In the genomic region with DNA sequence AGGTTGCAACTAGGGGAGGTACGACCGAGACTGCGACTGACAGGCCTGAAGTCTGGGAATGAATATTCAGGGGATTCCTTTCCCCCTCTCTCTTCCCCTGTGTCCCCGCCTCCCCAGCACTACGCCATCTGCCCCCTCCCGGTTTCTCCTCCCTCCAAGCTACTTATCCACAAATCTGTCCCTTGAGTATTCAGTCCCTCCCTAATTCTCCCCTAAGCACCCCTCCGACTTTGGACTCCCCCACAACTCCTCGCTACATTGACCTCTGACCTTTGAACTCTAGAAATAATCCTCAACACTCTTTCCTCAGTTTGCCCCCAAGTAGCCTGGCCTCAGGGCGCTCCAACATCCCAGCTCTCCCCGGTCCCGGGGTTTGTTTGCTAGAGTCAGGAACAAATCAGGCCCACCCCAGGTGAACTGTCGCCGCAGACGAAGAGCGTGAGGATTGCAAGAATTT, we compare ENCODE assay signal across 8 cellular contexts. TPM values are rescaled to one million over a fixed set of nuclear protein-coding genes. Genes with fewer than 3 reads are reported as not detected.
A peak's percentile ranks its signal among the peaks of the same experiment; 100 is the strongest.
DNase-seq lines count a peak whose midpoint lies in the region; ATAC-seq and TF ChIP-seq lines count a peak whose summit lies in the region.

No MANE protein-coding gene starts in this region.

- ATAC-seq in activated T-cell treated with anti-CD3 and anti-CD28 coated beads, Interleukin-2, amount 50 U/mL, for 4 hours, result peak; percentile 3 to 5

- H3K36me3 Mint-ChIP-seq in activated T-cell treated with anti-CD3 and anti-CD28 coated beads, Interleukin-2, amount 50 U/mL, for 4 hours (ENCODE audit: insufficient read depth), result peaks cover 35% of the 10 kb centered on the region

- H3K27me3 Mint-ChIP-seq in activated T-cell treated with anti-CD3 and anti-CD28 coated beads, Interleukin-2, amount 50 U/mL, for 4 hours (ENCODE audit: low read depth), result no peaks in the 10 kb centered on the region

- no peak for TF ChIP-seq CTCF in sigmoid colon (IDR thresholded peaks at IDR 0.05)

- intact Hi-C loops in sigmoid colon (cut with DNase I), result loop anchor here (2.0 kb wide), 1 partner anchor 19 kb away; the partner anchor contains the start of gene SEMA6C

- no peaks in the 10 kb centered on the region for H3K9me3 ChIP-seq in iPS-15b (ENCODE audit: control insufficient read depth, insufficient read depth, low read length)
- H3K9me3 ChIP-seq in sigmoid colon, result no peaks in the 10 kb centered on the region

- H3K36me3 ChIP-seq in iPS-15b (ENCODE audit: control insufficient read depth, insufficient read depth, low read length) (peaks cover 9% of the 10 kb centered on the region), sigmoid colon (peaks cover 0 to 57% (median 21%) of the 10 kb centered on the region in 4 donors)

- WGBS in sigmoid colon, 2 donors, result 6 to 18% methylated on average over 15 of the region's 15 CpGs

- H3K4me3 Mint-ChIP-seq in activated T-cell treated with anti-CD3 and anti-CD28 coated beads, Interleukin-2, amount 50 U/mL, for 4 hours, result peak overlapping the region; percentile 97

- H3K9me3 Mint-ChIP-seq in activated T-cell treated with anti-CD3 and anti-CD28 coated beads, Interleukin-2, amount 50 U/mL, for 4 hours, result no peaks in the 10 kb centered on the region

- H3K4me3 ChIP-seq in iPS-15b (ENCODE audit: low read depth, low read length) (peak overlapping the region; percentile 77), sigmoid colon (peak overlapping the region; percentile 56 to 84 (median 78))

- peak overlapping the region; percentile 76 for H3K9ac ChIP-seq in iPS-15b (ENCODE audit: low read depth, low read length)

- no peak for DNase-seq in activated T-cell treated with anti-CD3 and anti-CD28 coated beads, Interleukin-2, amount 50 U/mL, for 4 hours
- DNase-seq in activated T-cell treated with anti-CD3 and anti-CD28 coated beads, Interleukin-2, amount 50 U/mL, for 48 hours, result no peak
- DNase-seq in NCI-H2107 (lab: John Stamatoyannopoulos, UW) (peak; percentile 38), astrocyte of the hippocampus (ENCODE audit: low read depth, low spot score) (peak; percentile 75), sigmoid colon (peak; percentile 86), 8988T (no peak), HPDE6-E6E7 (ENCODE audit: extremely low spot score) (no peak)

- H3K4me1 ChIP-seq in iPS-15b (ENCODE audit: control insufficient read depth, insufficient read depth, low read length) (peaks cover 2% of the 10 kb centered on the region), sigmoid colon (peaks cover 0 to 35% (median 26%) of the 10 kb centered on the region in 4 donors)

- TF ChIP-seq EP300 in sigmoid colon (IDR thresholded peaks at IDR 0.05), result no peak

- peak overlapping the region; percentile 84 to 93 (median 92) for H3K27ac ChIP-seq in sigmoid colon

- H3K4me1 Mint-ChIP-seq in activated T-cell treated with anti-CD3 and anti-CD28 coated beads, Interleukin-2, amount 50 U/mL, for 4 hours (ENCODE audit: low read depth), result peaks cover 46% of the 10 kb centered on the region

- no peaks in the 10 kb centered on the region for H3K27me3 ChIP-seq in iPS-15b (ENCODE audit: control insufficient read depth, insufficient read depth, low read length)
- H3K27me3 ChIP-seq in sigmoid colon, result no peaks in the 10 kb centered on the region

- no peak for TF ChIP-seq POLR2A in sigmoid colon (IDR thresholded peaks at IDR 0.05)

RNA-seq across cellular contexts. Expression of gene LYSMD1, which starts 0.4 kb away (rescaled TPM):
- 1 to 10 TPM; 3.0 to 4.4 (median 3.5) TPM for total RNA-seq in activated T-cell treated with anti-CD3 and anti-CD28 coated beads, Interleukin-2, amount 50 U/mL, for 4 hours
- total RNA-seq in sigmoid colon, result 10 to 100 TPM; 15.5 to 22.7 (median 19.0) TPM
- 1 to 10 TPM; 4.2 to 7.9 (median 7.8) TPM for polyA plus RNA-seq in sigmoid colon

RNA-seq across cellular contexts. Expression of gene SCNM1, which starts 0.6 kb away (rescaled TPM):
- 10 to 100 TPM; 92.8 to 95.0 (median 93.3) TPM for total RNA-seq in activated T-cell treated with anti-CD3 and anti-CD28 coated beads, Interleukin-2, amount 50 U/mL, for 4 hours
- 10 to 100 TPM; 17.5 to 24.2 (median 19.8) TPM for total RNA-seq in sigmoid colon
- polyA plus RNA-seq in sigmoid colon, result 10 to 100 TPM; 35.4 to 42.4 (median 35.6) TPM

RNA-seq across cellular contexts. Expression of gene TNFAIP8L2, which starts 8.9 kb away (rescaled TPM):
- total RNA-seq in activated T-cell treated with anti-CD3 and anti-CD28 coated beads, Interleukin-2, amount 50 U/mL, for 4 hours, result 10 to 100 TPM; 15.8 to 18.3 (median 18.2) TPM
- 1 to 10 TPM; 1.9 to 9.5 (median 7.5) TPM for total RNA-seq in sigmoid colon
- 10 to 100 TPM; 11.4 to 12.7 (median 12.6) TPM for polyA plus RNA-seq in sigmoid colon

RNA-seq across cellular contexts. Expression of gene TMOD4, which starts 10.5 kb away (rescaled TPM):
- total RNA-seq in activated T-cell treated with anti-CD3 and anti-CD28 coated beads, Interleukin-2, amount 50 U/mL, for 4 hours, result 1 to 10 TPM in 2 of 3 donors, under 1 TPM in 1; 0.52 to 2.9 (median 2.3) TPM
- 1 to 10 TPM in 1 of 4 donors, not detected in 3; 1.1 TPM for total RNA-seq in sigmoid colon
- polyA plus RNA-seq in sigmoid colon, result 1 to 10 TPM in 1 of 3 donors, under 1 TPM in 1, not detected in 1; 0.07 to 2.1 TPM

RNA-seq across cellular contexts. Expression of gene SEMA6C, which starts 18.9 kb away (rescaled TPM):
- total RNA-seq in activated T-cell treated with anti-CD3 and anti-CD28 coated beads, Interleukin-2, amount 50 U/mL, for 4 hours, result 1 to 10 TPM in 1 of 3 donors, under 1 TPM in 2; 0.78 to 1.3 (median 0.84) TPM
- total RNA-seq in sigmoid colon, result 10 to 100 TPM in 2 of 4 donors, 1 to 10 TPM in 2; 5.0 to 20.6 (median 7.8) TPM
- 1 to 10 TPM in 2 of 3 donors, under 1 TPM in 1; 0.23 to 4.1 (median 1.2) TPM for polyA plus RNA-seq in sigmoid colon

Comparison
In these comparisons a context has a peak if more than half of its experiments do, and no peak if none do; other contexts are left out.
1. DNase-seq: peak in NCI-H2107 (single experiment), astrocyte of the hippocampus (single experiment) and sigmoid colon (single experiment); none in activated T-cell treated with anti-CD3 and anti-CD28 coated beads, Interleukin-2, amount 50 U/mL, for 4 hours (single experiment), activated T-cell treated with anti-CD3 and anti-CD28 coated beads, Interleukin-2, amount 50 U/mL, for 48 hours (0 of 2), 8988T (single experiment) and HPDE6-E6E7 (single experiment).